12 cellular contexts compared by ENCODE assay signal in the genomic region with DNA sequence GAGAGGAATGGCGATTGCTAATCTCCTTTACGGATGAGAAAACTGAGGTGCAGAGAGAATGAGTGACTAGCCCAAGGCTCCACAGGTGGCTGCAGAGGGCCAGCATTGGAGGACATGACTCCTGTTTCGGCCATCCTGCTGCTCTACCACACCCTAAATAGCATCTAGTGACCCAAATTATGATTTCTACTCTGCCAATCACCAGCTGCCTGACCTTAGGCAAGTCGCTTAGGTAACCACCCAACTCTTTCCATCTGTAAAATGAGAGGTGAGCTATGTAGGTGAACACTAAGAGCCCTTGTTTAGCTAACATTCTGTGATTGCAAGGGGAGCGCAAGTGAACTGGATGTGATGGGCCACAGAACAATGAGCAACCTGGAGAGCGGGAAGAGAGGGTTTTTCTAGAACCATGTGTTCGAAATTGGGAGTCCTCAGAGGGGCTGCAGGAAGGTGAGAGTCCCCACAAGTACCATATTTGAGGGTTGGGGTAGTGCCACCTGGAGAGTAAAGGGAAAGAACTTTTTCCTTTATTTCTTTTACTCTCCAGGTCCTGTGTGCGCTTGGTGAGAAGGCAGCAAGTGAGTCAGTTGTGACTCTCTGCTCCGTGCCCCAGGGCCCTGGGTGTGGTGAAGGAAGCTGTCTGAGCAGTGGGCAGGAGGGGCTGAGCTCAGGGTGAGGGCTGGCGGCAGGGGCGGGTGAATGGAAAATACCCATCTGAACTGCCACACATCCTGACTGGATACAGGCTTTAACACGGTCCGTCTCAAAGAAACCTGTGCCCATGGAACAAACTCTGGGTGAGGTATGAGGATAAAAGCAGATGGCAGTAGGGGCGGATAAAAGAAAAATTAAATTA. TPM values are rescaled to one million over a fixed set of nuclear protein-coding genes. Genes with fewer than 3 reads are reported as not detected.
DNase-seq lines count a peak whose midpoint lies in the region; ATAC-seq and TF ChIP-seq lines count a peak whose summit lies in the region.
"Had no signal": no experiment of that assay in that cellular context is flagged by ENCODE, and none has a peak within 500 bp of the region (broad histone marks: within the 10 kb centered on the region; RNA-seq: fewer than 3 reads in every experiment).

No MANE protein-coding gene starts in this region.

- ATAC-seq in foreskin keratinocyte (peak; percentile 93), GM19023 (IDR thresholded peaks at IDR 0.05; ENCODE audit: unreplicated experiment) (no peak)
- ATAC-seq: K562 had no signal

- no peaks in the 10 kb centered on the region for H3K27me3 ChIP-seq in foreskin keratinocyte

- TF ChIP-seq CTCF in RWPE1 (conservative IDR thresholded peaks at IDR 0.05; ENCODE audit: low read depth) (no peak), foreskin keratinocyte (conservative IDR thresholded peaks at IDR 0.05) (peak; percentile 33)

- H3K27ac ChIP-seq in RWPE1 (peak overlapping the region; percentile 90), foreskin keratinocyte (peak overlapping the region; percentile 98)

- POLR2A ChIA-PET in RWPE1 (lab: Yijun Ruan, JAX; ENCODE audit: low non-redundant PET), result no interaction called here

- peaks cover 28% of the 10 kb centered on the region for H3K4me1 ChIP-seq in foreskin keratinocyte

- CTCF ChIA-PET in RWPE1 (lab: Yijun Ruan, JAX), result interaction anchor here (1.1 to 1.7 kb wide), 3 partner anchors 18 to 198 kb away, joined by 3 to 7 read pairs (median 3); no protein-coding TSS in a partner anchor

- peak; percentile 6 for DNase-seq in NCI-H748 (lab: John Stamatoyannopoulos, UW; ENCODE audit: unreplicated experiment)
- no peak for DNase-seq in NCI-H748 treated with DMSO at 0.1 percent for 48 hours (lab: John Stamatoyannopoulos, UW)
- DNase-seq in RWPE1 (ENCODE audit: low spot score), result peak; percentile 95
- peak; percentile 95 to 97 for DNase-seq in foreskin keratinocyte
- peak; percentile 32 for DNase-seq in stimulated activated CD8-positive, alpha-beta memory T cell treated with anti-CD3 and anti-CD28 coated beads, Interleukin-4, amount 100 ng/mL, for 48 hours
- no peak for DNase-seq in SKM-1 treated with dmso at 0.1 percent for 144 hours (lab: John Stamatoyannopoulos, UW; ENCODE audit: unreplicated experiment)
- no peak for DNase-seq in hypothalamus (lab: John Stamatoyannopoulos, UW)
- DNase-seq: activated CD4-positive, alpha-beta T cell treated with anti-CD3 and anti-CD28 coated beads, Interleukin-2, amount 10 ng/mL, durations not matched to agents 7 days and 5 days; cerebellar nuclear complex; substantia nigra had no signal

RNA-seq across cellular contexts. Expression of gene CYP27C1, which starts 2.4 kb away (rescaled TPM):
- total RNA-seq in foreskin keratinocyte, result 5.9 and 6.4 TPM in 2 replicates
- polyA plus RNA-seq in foreskin keratinocyte, result 4.1 and 5.1 TPM in 2 replicates
- total RNA-seq: activated CD4-positive, alpha-beta T cell treated with anti-CD3 and anti-CD28 coated beads, Interleukin-2, amount 10 ng/mL, durations not matched to agents 7 days and 5 days; K562 had no signal
- polyA plus RNA-seq: K562 had no signal

Comparison
In these comparisons a context has a peak if more than half of its experiments do, and no peak if none do; other contexts are left out.
1. DNase-seq: peak in NCI-H748 (single experiment), RWPE1 (single experiment), foreskin keratinocyte (2 of 2) and stimulated activated CD8-positive, alpha-beta memory T cell treated with anti-CD3 and anti-CD28 coated beads, Interleukin-4, amount 100 ng/mL, for 48 hours (single experiment); none in NCI-H748 treated with DMSO at 0.1 percent for 48 hours (single experiment), SKM-1 treated with dmso at 0.1 percent for 144 hours (single experiment) and hypothalamus (0 of 51).